Comparison of ENCODE assay signal across 7 cellular contexts in genomic region chr4:124509151-124509550, GRCh38.
"Had no signal": no experiment of that assay in that cellular context is flagged by ENCODE, and none has a peak within 500 bp of the region (broad histone marks: within the 10 kb centered on the region; RNA-seq: fewer than 3 reads in every experiment).

No MANE protein-coding gene starts in this region.

- H3K4me3 ChIP-seq: GM12878 had no signal

- FAIRE-seq: GM12878, GM12891, GM12892, GM18507, GM19239 had no signal

- ATAC-seq: GM12878 had no signal

- DNase-seq: GDM1, GF-D8 had no signal
